Comparison of ENCODE assay signal across 13 cellular contexts in the genomic region with DNA sequence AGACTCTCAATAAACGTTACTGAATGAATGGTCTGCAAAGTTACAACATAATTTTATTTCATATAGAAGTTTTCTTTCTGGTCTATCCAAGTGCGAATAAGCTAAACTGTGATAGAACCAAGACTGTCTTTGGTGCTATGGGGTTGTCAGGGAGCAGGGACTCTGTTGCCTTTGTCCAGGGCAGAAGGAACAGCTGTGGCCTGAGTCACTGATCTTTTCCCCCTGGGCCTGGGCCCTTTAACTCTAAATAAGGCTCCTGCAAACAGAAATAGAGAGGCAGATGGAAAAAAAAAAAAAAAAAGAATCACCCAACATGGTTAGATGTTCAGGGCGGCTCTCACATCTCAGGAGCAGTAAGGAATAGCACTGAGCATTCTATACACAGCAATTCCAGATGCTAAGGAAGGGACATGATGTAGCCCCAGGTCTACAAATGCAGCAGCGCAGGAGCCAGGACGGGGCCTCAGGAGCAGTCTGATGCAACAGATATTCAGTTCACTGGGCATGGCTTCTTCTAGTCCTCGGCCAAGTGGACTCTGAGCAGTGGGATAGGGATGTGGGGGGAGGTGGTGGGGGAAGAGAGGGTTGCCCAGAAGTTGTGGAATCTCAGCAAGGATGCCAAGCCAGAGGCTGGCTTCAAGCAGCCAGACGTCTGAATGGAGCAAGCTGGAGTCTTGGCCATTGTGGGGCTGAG.
DNase-seq lines count a peak whose midpoint lies in the region; ATAC-seq and TF ChIP-seq lines count a peak whose summit lies in the region.
"Had no signal": no experiment of that assay in that cellular context is flagged by ENCODE, and none has a peak within 500 bp of the region (broad histone marks: within the 10 kb centered on the region; RNA-seq: fewer than 3 reads in every experiment).

No MANE protein-coding gene starts in this region.

- H3K4me1 ChIP-seq in neural progenitor cell, result peaks cover 44% of the 10 kb centered on the region
- H3K4me1 ChIP-seq in stomach, result peaks cover 3 to 38% (median 19%) of the 10 kb centered on the region in 4 donors
- H3K4me1 ChIP-seq: spleen had no signal

- H3K4me1 Mint-ChIP-seq in neural progenitor cell, result peaks cover 46% of the 10 kb centered on the region
- H3K4me1 Mint-ChIP-seq in natural killer cell treated with Interleukin-12 subunit alpha and Interleukin-12 subunit beta and Interleukin-15 and Interleukin-18, amount 100 ng/mL, for 72 hours (ENCODE audit: low read depth in 2 of 2), result no peaks in the 10 kb centered on the region
- H3K4me1 Mint-ChIP-seq: CD8-positive, alpha-beta memory T cell had no signal

- intact Hi-C loops in left cardiac atrium (cut with DNase I), result no loop called here
- intact Hi-C loops in stomach (cut with DNase I; ENCODE audit: low total_unique reads), result no loop called here

- no peak for TF ChIP-seq POLR2A in stomach (IDR thresholded peaks at IDR 0.05)

- H3F3A ChIP-seq in neural progenitor cell (ENCODE audit: low read depth), result peaks cover 23% of the 10 kb centered on the region

- no peak overlapping the region for H2AFZ ChIP-seq in neural progenitor cell (replicated peaks)

- no peak for TF ChIP-seq EP300 in stomach (IDR thresholded peaks at IDR 0.05)

- no peaks in the 10 kb centered on the region for H3K27me3 ChIP-seq in neural progenitor cell
- no peaks in the 10 kb centered on the region for H3K27me3 ChIP-seq in stomach

- peak overlapping the region; percentile 41 for H3K4me2 ChIP-seq in neural progenitor cell

- peak; percentile 17 for DNase-seq in DMS 273 (lab: John Stamatoyannopoulos, UW; ENCODE audit: unreplicated experiment)
- no peak for DNase-seq in DMS 273 treated with DMSO at 0.1 percent for 48 hours (lab: John Stamatoyannopoulos, UW)
- peak; percentile 30 for DNase-seq in left cardiac atrium
- DNase-seq in neural progenitor cell (ENCODE audit: low spot score), result no peak
- no peak for DNase-seq in natural killer cell treated with Interleukin-12 subunit alpha and Interleukin-12 subunit beta and Interleukin-15 and Interleukin-18, amount 100 ng/mL, for 72 hours (ENCODE audit: low spot score)
- no peak for DNase-seq in EL
- DNase-seq in stomach, result no peak
- DNase-seq: activated CD4-positive, alpha-beta memory T cell treated with anti-CD3 and anti-CD28 coated beads for 36 hours; CD8-positive, alpha-beta memory T cell; NCI-H1105; spleen; stimulated activated naive CD4-positive, alpha-beta T cell treated with Interleukin-2 at 50 U/mL for 16 hours had no signal

- WGBS in stomach, 5 donors, result 78 to 86% (median 83%) methylated on average over 7 of the region's 7 CpGs

- H3K36me3 Mint-ChIP-seq in neural progenitor cell, result no peaks in the 10 kb centered on the region
- no peaks in the 10 kb centered on the region for H3K36me3 Mint-ChIP-seq in natural killer cell treated with Interleukin-12 subunit alpha and Interleukin-12 subunit beta and Interleukin-15 and Interleukin-18, amount 100 ng/mL, for 72 hours
- H3K36me3 Mint-ChIP-seq: activated CD4-positive, alpha-beta memory T cell treated with anti-CD3 and anti-CD28 coated beads for 36 hours; CD8-positive, alpha-beta memory T cell had no signal

- no peaks in the 10 kb centered on the region for H3K79me2 ChIP-seq in neural progenitor cell (ENCODE audit: low read depth)

- H3K9ac ChIP-seq in neural progenitor cell, result no peak overlapping the region

- H3K9me3 Mint-ChIP-seq in neural progenitor cell, result no peaks in the 10 kb centered on the region
- H3K9me3 Mint-ChIP-seq in natural killer cell treated with Interleukin-12 subunit alpha and Interleukin-12 subunit beta and Interleukin-15 and Interleukin-18, amount 100 ng/mL, for 72 hours, result no peaks in the 10 kb centered on the region
- H3K9me3 Mint-ChIP-seq: activated CD4-positive, alpha-beta memory T cell treated with anti-CD3 and anti-CD28 coated beads for 36 hours; CD8-positive, alpha-beta memory T cell had no signal

- H3K27ac ChIP-seq in neural progenitor cell, result no peak overlapping the region
- H3K27ac ChIP-seq in stomach, result peak overlapping the region in 1 of 5 donors; percentile 25
- H3K27ac ChIP-seq: spleen had no signal

- H3K9me3 ChIP-seq in neural progenitor cell (ENCODE audit: low read depth) (no peaks in the 10 kb centered on the region), stomach (no peaks in the 10 kb centered on the region)
- H3K9me3 ChIP-seq: spleen had no signal

- ATAC-seq in left cardiac atrium (peak; percentile 64 to 77), GM19035 (IDR thresholded peaks at IDR 0.05; ENCODE audit: unreplicated experiment) (no peak)
- ATAC-seq in natural killer cell treated with Interleukin-12 subunit alpha and Interleukin-12 subunit beta and Interleukin-15 and Interleukin-18, amount 100 ng/mL, for 72 hours, result no peak

- peaks cover 10% of the 10 kb centered on the region for H3K27me3 Mint-ChIP-seq in neural progenitor cell (ENCODE audit: insufficient read depth, low read depth)
- H3K27me3 Mint-ChIP-seq in natural killer cell treated with Interleukin-12 subunit alpha and Interleukin-12 subunit beta and Interleukin-15 and Interleukin-18, amount 100 ng/mL, for 72 hours, result peaks cover 5% of the 10 kb centered on the region in 2 donors

- TF ChIP-seq CTCF in neural progenitor cell (IDR thresholded peaks at IDR 0.05), result no peak
- TF ChIP-seq CTCF in stomach (IDR thresholded peaks at IDR 0.05), result no peak

- no peaks in the 10 kb centered on the region for H4K20me1 ChIP-seq in neural progenitor cell (ENCODE audit: low read depth)

- peak overlapping the region; percentile 59 for H3K27ac Mint-ChIP-seq in neural progenitor cell
- H3K27ac Mint-ChIP-seq in natural killer cell treated with Interleukin-12 subunit alpha and Interleukin-12 subunit beta and Interleukin-15 and Interleukin-18, amount 100 ng/mL, for 72 hours, result no peak overlapping the region
- H3K27ac Mint-ChIP-seq: activated CD4-positive, alpha-beta memory T cell treated with anti-CD3 and anti-CD28 coated beads for 36 hours; CD8-positive, alpha-beta memory T cell had no signal

- H3K4me3 ChIP-seq in neural progenitor cell (no peak overlapping the region), stomach (no peak overlapping the region)
- H3K4me3 ChIP-seq: spleen had no signal

- H3K4me3 Mint-ChIP-seq in neural progenitor cell, result no peak overlapping the region
- no peak overlapping the region for H3K4me3 Mint-ChIP-seq in natural killer cell treated with Interleukin-12 subunit alpha and Interleukin-12 subunit beta and Interleukin-15 and Interleukin-18, amount 100 ng/mL, for 72 hours
- H3K4me3 Mint-ChIP-seq: activated CD4-positive, alpha-beta memory T cell treated with anti-CD3 and anti-CD28 coated beads for 36 hours; CD8-positive, alpha-beta memory T cell had no signal

- H3K36me3 ChIP-seq in neural progenitor cell, result no peaks in the 10 kb centered on the region
- H3K36me3 ChIP-seq in stomach, result no peaks in the 10 kb centered on the region
- H3K36me3 ChIP-seq: spleen had no signal

Comparison
In these comparisons a context has a peak if more than half of its experiments do, and no peak if none do; other contexts are left out.
1. DNase-seq: peak in DMS 273 (single experiment) and left cardiac atrium (single experiment); none in DMS 273 treated with DMSO at 0.1 percent for 48 hours (single experiment), neural progenitor cell (single experiment), natural killer cell treated with Interleukin-12 subunit alpha and Interleukin-12 subunit beta and Interleukin-15 and Interleukin-18, amount 100 ng/mL, for 72 hours (single experiment), EL (single experiment) and stomach (single experiment).
2. ATAC-seq: peak in left cardiac atrium (2 of 2); none in natural killer cell treated with Interleukin-12 subunit alpha and Interleukin-12 subunit beta and Interleukin-15 and Interleukin-18, amount 100 ng/mL, for 72 hours (0 of 2) and GM19035 (single experiment).